In genomic region chr15:34374816-34375215, GRCh38 we compare ENCODE assay signal across 27 cellular contexts. TPM values are rescaled to one million over a fixed set of nuclear protein-coding genes. Genes with fewer than 3 reads are reported as not detected.
DNase-seq lines count a peak whose midpoint lies in the region; ATAC-seq and TF ChIP-seq lines count a peak whose summit lies in the region.
"Had no signal": no experiment of that assay in that cellular context is flagged by ENCODE, and none has a peak within 500 bp of the region (broad histone marks: within the 10 kb centered on the region; RNA-seq: fewer than 3 reads in every experiment).

No MANE protein-coding gene starts in this region.

- H3K27me3 Mint-ChIP-seq in T-helper 17 cell (no peaks in the 10 kb centered on the region), type B pancreatic cell (no peaks in the 10 kb centered on the region)
- H3K27me3 Mint-ChIP-seq in T-helper 2 cell treated with Interferon-gamma antibody and Interleukin-4, amounts not matched to agents 5 μg/mL and 100 μg/mL, for 36 hours (ENCODE audit: low read depth): no peaks in the 10 kb centered on the region
- H3K27me3 Mint-ChIP-seq: CD4-positive, alpha-beta memory T cell; CD4-positive, CD25-positive, alpha-beta regulatory T cell had no signal

- TF ChIP-seq CTCF in type B pancreatic cell (conservative IDR thresholded peaks at IDR 0.05): no peak

- ATAC-seq in T-helper 17 cell (no peak), esophagus mucosa (peak; percentile 29), GM19397 (IDR thresholded peaks at IDR 0.05; ENCODE audit: unreplicated experiment) (no peak)
- ATAC-seq: GM12878 had no signal

- H3K4me1 Mint-ChIP-seq in T-helper 17 cell: peaks cover 4% of the 10 kb centered on the region
- peaks cover 7% of the 10 kb centered on the region for H3K4me1 Mint-ChIP-seq in type B pancreatic cell (ENCODE audit: unreplicated experiment)
- peaks cover 3% of the 10 kb centered on the region for H3K4me1 Mint-ChIP-seq in T-helper 2 cell treated with Interferon-gamma antibody and Interleukin-4, amounts not matched to agents 5 μg/mL and 100 μg/mL, for 36 hours (ENCODE audit: low read depth)

- no peaks in the 10 kb centered on the region for H3K9me3 Mint-ChIP-seq in type B pancreatic cell
- peaks cover 6% of the 10 kb centered on the region for H3K9me3 Mint-ChIP-seq in T-helper 2 cell treated with Interferon-gamma antibody and Interleukin-4, amounts not matched to agents 5 μg/mL and 100 μg/mL, for 36 hours
- H3K9me3 Mint-ChIP-seq: CD4-positive, alpha-beta memory T cell; CD4-positive, CD25-positive, alpha-beta regulatory T cell; CD8-positive, alpha-beta memory T cell had no signal

- H3K9me3 ChIP-seq in T-helper 17 cell (ENCODE audit: control insufficient read depth, low read length, poor library complexity, severe bottlenecking): no peaks in the 10 kb centered on the region
- H3K9me3 ChIP-seq: BE2C, BLaER1 had no signal

- H3K27ac Mint-ChIP-seq in T-helper 17 cell (peak overlapping the region; percentile 51), type B pancreatic cell (peak overlapping the region; percentile 58)
- H3K27ac Mint-ChIP-seq in T-helper 2 cell treated with Interferon-gamma antibody and Interleukin-4, amounts not matched to agents 5 μg/mL and 100 μg/mL, for 36 hours: no peak overlapping the region
- H3K27ac Mint-ChIP-seq: CD14-positive monocyte had no signal

- DNase-seq in T-helper 17 cell (no peak), type B pancreatic cell (ENCODE audit: extremely low spot score, unreplicated experiment) (no peak), NCI-H1048 (lab: John Stamatoyannopoulos, UW) (no peak)
- DNase-seq in T-helper 2 cell treated with Interferon-gamma antibody and Interleukin-4, amounts not matched to agents 5 μg/mL and 100 μg/mL, for 36 hours (ENCODE audit: low spot score): no peak
- DNase-seq: 8988T; ACHN; BE2C; C1 segment of cervical spinal cord; CD4-positive, alpha-beta memory T cell; CD4-positive, CD25-positive, alpha-beta regulatory T cell; CD8-positive, alpha-beta memory T cell; COR-L47; DMS 273 treated with DMSO at 0.1 percent for 48 hours; DMS153; DMS53; DMS79; DND-41; EL; GDM1 had no signal

- H3K36me3 Mint-ChIP-seq in T-helper 17 cell (ENCODE audit: low read depth): no peaks in the 10 kb centered on the region
- H3K36me3 Mint-ChIP-seq in type B pancreatic cell: peaks cover 3% of the 10 kb centered on the region
- H3K36me3 Mint-ChIP-seq in T-helper 2 cell treated with Interferon-gamma antibody and Interleukin-4, amounts not matched to agents 5 μg/mL and 100 μg/mL, for 36 hours (ENCODE audit: low read depth): peaks cover 10% of the 10 kb centered on the region
- H3K36me3 Mint-ChIP-seq: CD14-positive monocyte; CD4-positive, alpha-beta memory T cell; CD4-positive, CD25-positive, alpha-beta regulatory T cell had no signal

- no peak overlapping the region for H3K4me3 Mint-ChIP-seq in T-helper 17 cell
- no peak overlapping the region for H3K4me3 Mint-ChIP-seq in type B pancreatic cell
- no peak overlapping the region for H3K4me3 Mint-ChIP-seq in T-helper 2 cell treated with Interferon-gamma antibody and Interleukin-4, amounts not matched to agents 5 μg/mL and 100 μg/mL, for 36 hours
- H3K4me3 Mint-ChIP-seq: CD14-positive monocyte; CD4-positive, alpha-beta memory T cell; CD4-positive, CD25-positive, alpha-beta regulatory T cell; CD8-positive, alpha-beta memory T cell had no signal

RNA-seq across cellular contexts. Expression of gene LPCAT4, which starts 7.8 kb away (rescaled TPM):
- total RNA-seq in T-helper 17 cell: 10 to 100 TPM; 93.2 to 99.0 TPM
- total RNA-seq in esophagus mucosa: 37.6 TPM
- total RNA-seq in type B pancreatic cell (ENCODE audit: low replicate concordance): 87.5 and 90.6 TPM in 2 replicates

RNA-seq across cellular contexts. Expression of gene NUTM1, which starts 31.7 kb away (rescaled TPM):
- total RNA-seq in T-helper 17 cell: not detected
- total RNA-seq in esophagus mucosa: not detected
- total RNA-seq in type B pancreatic cell (ENCODE audit: low replicate concordance): not detected in 2 replicates
- total RNA-seq: A673; CD4-positive, alpha-beta memory T cell; CD4-positive, CD25-positive, alpha-beta regulatory T cell; CD8-positive, alpha-beta memory T cell; Daoy; G401 had no signal

RNA-seq across cellular contexts. Expression of gene NOP10, which starts 31.9 kb away (rescaled TPM):
- 10 to 100 TPM; 40.8 to 52.8 TPM for total RNA-seq in T-helper 17 cell
- total RNA-seq in esophagus mucosa: 157 TPM
- 143 and 157 TPM in 2 replicates for total RNA-seq in type B pancreatic cell (ENCODE audit: low replicate concordance)

RNA-seq across cellular contexts. Expression of gene SLC12A6, which starts 37.2 kb away (rescaled TPM):
- total RNA-seq in T-helper 17 cell (10 to 100 TPM; 57.9 to 69.2 TPM), esophagus mucosa (48.9 TPM), type B pancreatic cell (ENCODE audit: low replicate concordance) (14.5 and 15.0 TPM in 2 replicates)
